ENCODE assay signal across 19 cellular contexts in the genomic region with DNA sequence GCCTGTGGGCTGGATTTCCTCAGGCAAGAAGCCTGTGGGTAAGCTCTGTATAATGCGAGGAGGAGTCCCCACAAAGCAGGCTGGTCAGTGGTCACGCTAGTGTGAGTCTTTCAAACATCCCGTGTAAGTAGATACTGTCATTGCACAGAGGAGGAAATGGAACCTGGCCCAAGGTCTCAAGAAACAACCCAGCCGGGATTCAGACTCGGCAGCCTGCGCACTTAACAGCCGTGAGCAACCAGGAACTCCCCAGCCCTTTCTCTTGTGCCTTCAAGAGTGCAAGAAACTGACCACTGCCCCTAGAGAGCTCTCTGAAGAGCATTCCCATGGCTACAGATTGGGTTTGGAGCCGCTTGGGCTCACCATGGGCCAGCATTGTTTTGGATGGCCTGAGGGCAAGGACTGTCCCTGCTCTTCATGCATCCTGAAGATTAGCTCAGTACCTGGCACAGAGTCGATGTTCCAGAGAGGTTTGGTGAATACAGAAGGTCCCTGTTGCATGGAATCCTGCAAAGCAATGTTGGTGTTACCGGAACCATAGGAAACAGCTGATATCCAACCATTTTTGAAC. TPM values are rescaled to one million over a fixed set of nuclear protein-coding genes. Genes with fewer than 3 reads are reported as not detected.
A peak's percentile ranks its signal among the peaks of the same experiment; 100 is the strongest.
DNase-seq lines count a peak whose midpoint lies in the region; ATAC-seq and TF ChIP-seq lines count a peak whose summit lies in the region.
"Had no signal": no experiment of that assay in that cellular context is flagged by ENCODE, and none has a peak within 500 bp of the region (broad histone marks: within the 10 kb centered on the region; RNA-seq: fewer than 3 reads in every experiment).

No MANE protein-coding gene starts in this region.

- H3K9me3 ChIP-seq in NT2/D1 (ENCODE audit: insufficient read depth, low read length) (no peaks in the 10 kb centered on the region), thyroid gland (no peaks in the 10 kb centered on the region)

- CTCF ChIA-PET in activated CD4-positive, alpha-beta T cell treated with anti-CD3 and anti-CD28 coated beads for 36 hours (lab: Charles Lee) = interaction anchor here (1.1 kb wide), 1 partner anchor 19 kb away, joined by 3 read pairs; no protein-coding TSS in a partner anchor

- no peak overlapping the region for H3K4me3 Mint-ChIP-seq in nephron progenitor cell
- H3K4me3 Mint-ChIP-seq in activated CD4-positive, alpha-beta T cell treated with anti-CD3 and anti-CD28 coated beads for 36 hours = no peak overlapping the region
- H3K4me3 Mint-ChIP-seq: CD14-positive monocyte had no signal

- peaks cover under 1% of the 10 kb centered on the region for H3K27me3 Mint-ChIP-seq in nephron progenitor cell (ENCODE audit: low read depth, poor library complexity)
- peaks cover 5% of the 10 kb centered on the region for H3K27me3 Mint-ChIP-seq in activated CD4-positive, alpha-beta T cell treated with anti-CD3 and anti-CD28 coated beads for 36 hours
- H3K27me3 Mint-ChIP-seq: IgD-negative memory B cell had no signal

- DNase-seq in NT2/D1 (ENCODE audit: low read depth, low spot score) (no peak), left colon (peak in 1 of 2 donors; percentile 56), nephron progenitor cell (no peak), thyroid gland (peak; percentile 65 to 69), SK-N-DZ (ENCODE audit: low spot score) (no peak), anterior cingulate cortex (lab: John Stamatoyannopoulos, UW) (no peak)
- DNase-seq in activated CD4-positive, alpha-beta T cell treated with anti-CD3 and anti-CD28 coated beads for 36 hours = no peak
- no peak for DNase-seq in activated CD8-positive, alpha-beta memory T cell treated with anti-CD3 and anti-CD28 coated beads, Interleukin-2, amount 50 U/mL, for 4 hours
- DNase-seq: EL, GM23248, HCEC 1CT, Kasumi-1, NCI-H1105 treated with DMSO at 0.1 percent for 48 hours, NCI-H187, NCI-H345, NCI-H526, SIG-M5 had no signal

- intact Hi-C loops in left colon (cut with DNase I, micrococcal nuclease) (no loop called here), thyroid gland (cut with DNase I) (no loop called here)
- intact Hi-C loops in activated CD4-positive, alpha-beta T cell treated with anti-CD3 and anti-CD28 coated beads for 36 hours (cut with DNase I, micrococcal nuclease) = no loop called here

- WGBS in thyroid gland, 2 donors = 40 to 56% methylated on average over 10 of the region's 10 CpGs

- ATAC-seq in left colon = peak; percentile 19
- ATAC-seq in activated CD4-positive, alpha-beta T cell treated with anti-CD3 and anti-CD28 coated beads for 36 hours = no peak

- H3K36me3 ChIP-seq in NT2/D1 (ENCODE audit: insufficient read depth, insufficient read length, low read length) = peaks cover 66% of the 10 kb centered on the region
- H3K36me3 ChIP-seq in thyroid gland = peaks cover 8 to 30% of the 10 kb centered on the region in 2 donors

- peaks cover 38% of the 10 kb centered on the region for H3K4me1 Mint-ChIP-seq in nephron progenitor cell
- H3K4me1 Mint-ChIP-seq in activated CD4-positive, alpha-beta T cell treated with anti-CD3 and anti-CD28 coated beads for 36 hours = no peaks in the 10 kb centered on the region

- H3K4me1 ChIP-seq in NT2/D1 (ENCODE audit: insufficient read depth, insufficient read length) (peaks cover 27% of the 10 kb centered on the region), thyroid gland (peaks cover 0 to 45% of the 10 kb centered on the region in 2 donors)

- H3K27ac Mint-ChIP-seq in nephron progenitor cell = peak overlapping the region; percentile 95
- H3K27ac Mint-ChIP-seq in activated CD4-positive, alpha-beta T cell treated with anti-CD3 and anti-CD28 coated beads for 36 hours = no peak overlapping the region

- POLR2A ChIA-PET in activated CD4-positive, alpha-beta T cell treated with anti-CD3 and anti-CD28 coated beads for 36 hours (lab: Charles Lee) = no interaction called here

- H3K36me3 Mint-ChIP-seq in nephron progenitor cell (ENCODE audit: low read depth) = peaks cover 38% of the 10 kb centered on the region
- no peaks in the 10 kb centered on the region for H3K36me3 Mint-ChIP-seq in activated CD4-positive, alpha-beta T cell treated with anti-CD3 and anti-CD28 coated beads for 36 hours (ENCODE audit: low read depth)

- H3K4me3 ChIP-seq in NT2/D1 (ENCODE audit: insufficient read length, low read depth) = no peak overlapping the region
- no peak overlapping the region for H3K4me3 ChIP-seq in thyroid gland (replicated peaks in 1 of 3)
- H3K4me3 ChIP-seq: GM23248 had no signal

- H3K27ac ChIP-seq in thyroid gland = peak overlapping the region in 1 of 3 donors; percentile 53
- H3K27ac ChIP-seq: GM23248 had no signal

- H3K9ac ChIP-seq in NT2/D1 (ENCODE audit: insufficient read length, low read depth) = peak overlapping the region; percentile 28
- H3K9ac ChIP-seq: GM23248 had no signal

- H3K27me3 ChIP-seq in NT2/D1 (ENCODE audit: insufficient read depth, insufficient read length) (no peaks in the 10 kb centered on the region), thyroid gland (no peaks in the 10 kb centered on the region)

- no peaks in the 10 kb centered on the region for H3K9me3 Mint-ChIP-seq in nephron progenitor cell
- H3K9me3 Mint-ChIP-seq in activated CD4-positive, alpha-beta T cell treated with anti-CD3 and anti-CD28 coated beads for 36 hours (ENCODE audit: low read depth) = no peaks in the 10 kb centered on the region
- H3K9me3 Mint-ChIP-seq: CD14-positive monocyte, IgD-negative memory B cell had no signal

- TF ChIP-seq CTCF in nephron progenitor cell (IDR thresholded peaks at IDR 0.05) (no peak), thyroid gland (IDR thresholded peaks at IDR 0.05) (no peak)

- no peak for TF ChIP-seq POLR2A in thyroid gland (IDR thresholded peaks at IDR 0.05)

RNA-seq across cellular contexts. Expression of gene MPST, which starts 6.0 kb away (rescaled TPM):
- 100 to 1,000 TPM; 221 to 250 TPM for total RNA-seq in left colon
- 100 to 1,000 TPM in 1 of 4 donors, 10 to 100 TPM in 3; 67.7 to 102 (median 93.6) TPM for total RNA-seq in thyroid gland
- total RNA-seq in activated CD4-positive, alpha-beta T cell treated with anti-CD3 and anti-CD28 coated beads for 36 hours = 10 to 100 TPM; 10.6 to 11.0 TPM
- 391 and 411 TPM in 2 replicates for polyA plus RNA-seq in SK-N-DZ (2014; cell fraction: cytosol; rRNA removed)
- 297 and 335 TPM in 2 replicates for polyA plus RNA-seq in SK-N-DZ (2014; cell fraction: nucleus; rRNA removed)

RNA-seq across cellular contexts. Expression of gene TST, which starts 6.3 kb away (rescaled TPM):
- total RNA-seq in left colon (100 to 1,000 TPM; 507 to 576 TPM), thyroid gland (10 to 100 TPM; 35.7 to 51.2 (median 37.8) TPM)
- total RNA-seq in activated CD4-positive, alpha-beta T cell treated with anti-CD3 and anti-CD28 coated beads for 36 hours = 1 to 10 TPM; 1.8 to 2.1 TPM
- 31.8 and 33.6 TPM in 2 replicates for polyA plus RNA-seq in SK-N-DZ (2014; cell fraction: cytosol; rRNA removed)
- polyA plus RNA-seq in SK-N-DZ (2014; cell fraction: nucleus; rRNA removed) = 18.0 and 22.7 TPM in 2 replicates

RNA-seq across cellular contexts. Expression of gene KCTD17, which starts 26.0 kb away (rescaled TPM):
- total RNA-seq in left colon (10 to 100 TPM; 33.2 to 41.1 TPM), thyroid gland (10 to 100 TPM in 2 of 4 donors, 1 to 10 TPM in 2; 6.1 to 18.9 (median 12.6) TPM)
- total RNA-seq in activated CD4-positive, alpha-beta T cell treated with anti-CD3 and anti-CD28 coated beads for 36 hours = 10 to 100 TPM; 32.5 to 36.8 TPM
- polyA plus RNA-seq in SK-N-DZ (2014; cell fraction: cytosol; rRNA removed) = 33.0 and 37.2 TPM in 2 replicates
- polyA plus RNA-seq in SK-N-DZ (2014; cell fraction: nucleus; rRNA removed) = 59.0 and 63.0 TPM in 2 replicates

Comparison
In these comparisons a context has a peak if more than half of its experiments do, and no peak if none do; other contexts are left out.
1. DNase-seq: peak in thyroid gland (2 of 2); none in NT2/D1 (single experiment), nephron progenitor cell (single experiment), activated CD4-positive, alpha-beta T cell treated with anti-CD3 and anti-CD28 coated beads for 36 hours (single experiment), activated CD8-positive, alpha-beta memory T cell treated with anti-CD3 and anti-CD28 coated beads, Interleukin-2, amount 50 U/mL, for 4 hours (single experiment), SK-N-DZ (single experiment) and anterior cingulate cortex (0 of 58).
2. RNA of gene MPST, which starts 6.0 kb away (total RNA-seq): 221 to 250 TPM in left colon and 67.7 to 102 TPM in thyroid gland; 10.6 to 11.0 TPM in activated CD4-positive, alpha-beta T cell treated with anti-CD3 and anti-CD28 coated beads for 36 hours; every median in the first group is over 4 times any median in the second.
3. RNA of gene TST, which starts 6.3 kb away (total RNA-seq): 507 to 576 TPM in left colon and 35.7 to 51.2 TPM in thyroid gland; 1.8 to 2.1 TPM in activated CD4-positive, alpha-beta T cell treated with anti-CD3 and anti-CD28 coated beads for 36 hours; every median in the first group is over 10 times any median in the second.